8 cellular contexts compared by ENCODE assay signal in genomic region chr17:50372708-50373556, GRCh38. TPM values are rescaled to one million over a fixed set of nuclear protein-coding genes. Genes with fewer than 3 reads are reported as not detected.
DNase-seq lines count a peak whose midpoint lies in the region; FAIRE-seq and TF ChIP-seq lines count a peak whose summit lies in the region.

EME1 (plus strand) TSS chr17:50373229; CDS start chr17:50375209, 1,980 bp downstream.
MRPL27 (minus strand) TSS chr17:50373184; CDS start chr17:50373170, 14 bp downstream.

- H3K36me3 ChIP-seq in H7 (replicated peaks; ENCODE audit: control insufficient read depth, insufficient read depth, low read length) (peaks cover 27% of the 10 kb centered on the region), MM.1S (replicated peaks; ENCODE audit: insufficient read depth, low read length) (no peaks in the 10 kb centered on the region), neutrophil (peaks cover 25% of the 10 kb centered on the region)

- DNase-seq in ELF-1 (ENCODE audit: low read depth, low spot score) (peak; percentile 94), H7 (peak; percentile 93), MM.1S (peak; percentile 93), SIG-M5 treated with dmso at 0.1 percent for 504 hours (lab: John Stamatoyannopoulos, UW; ENCODE audit: unreplicated experiment) (peak; percentile 96), activated gamma-delta T cell treated with Interleukin-2 at 50 U/mL for 16 hours (peak; percentile 80), frontal cortex (ENCODE audit: low spot score in 2 of 2) (peak; percentile 73 to 89), substantia nigra (lab: John Stamatoyannopoulos, UW) (peak; percentile 36 to 97 (median 87))

- peak within 1 kb of the TSS; percentile 82 for H3K27ac ChIP-seq in MM.1S (ENCODE audit: low read length)
- H3K27ac ChIP-seq in neutrophil, result peak within 1 kb of the TSS; percentile 85
- peak within 1 kb of the TSS; percentile 97 for H3K27ac ChIP-seq in substantia nigra (ENCODE audit: low read depth, low read length, poor library complexity, severe bottlenecking)

- no peaks in the 10 kb centered on the region for H3F3A ChIP-seq in MM.1S (ENCODE audit: insufficient read depth, low read length)

- no peaks in the 10 kb centered on the region for H4K20me1 ChIP-seq in MM.1S (ENCODE audit: insufficient read depth, low read length)

- no peak for FAIRE-seq in frontal cortex (lab: Jason Lieb, UNC)

- H3K4me1 ChIP-seq in MM.1S (ENCODE audit: low read length), result peaks cover 11% of the 10 kb centered on the region
- H3K4me1 ChIP-seq in neutrophil (ENCODE audit: control insufficient read depth in 1 of 2, insufficient read depth in 1 of 2, low read depth in 1 of 2, low read length in 1 of 2), result peaks cover 12 to 17% of the 10 kb centered on the region in 2 experiments

- peak within 1 kb of the TSS; percentile 77 for H2AFZ ChIP-seq in MM.1S (ENCODE audit: low read length)

- H3K4me2 ChIP-seq in MM.1S (ENCODE audit: low read depth, low read length), result peak within 1 kb of the TSS; percentile 95

- H3K4me3 ChIP-seq in H7 (ENCODE audit: insufficient read depth, low read depth, low read length) (peak within 1 kb of the TSS; percentile 75), MM.1S (ENCODE audit: low read length) (peak within 1 kb of the TSS; percentile 79), neutrophil (ENCODE audit: low read depth in 1 of 2, low read length in 1 of 2) (peak within 1 kb of the TSS; percentile 95 to 99)

- H3K27me3 ChIP-seq in H7 (ENCODE audit: control insufficient read depth, insufficient read depth, low read length) (no peaks in the 10 kb centered on the region), MM.1S (replicated peaks; ENCODE audit: insufficient read depth, low read length) (no peaks in the 10 kb centered on the region), neutrophil (no peaks in the 10 kb centered on the region)

- no peak for TF ChIP-seq CTCF in MM.1S (IDR thresholded peaks at IDR 0.05; ENCODE audit: low read length)
- peak; percentile 18 for TF ChIP-seq CTCF in neutrophil (IDR thresholded peaks at IDR 0.05)

- H3K9ac ChIP-seq in MM.1S (ENCODE audit: low read length), result peak within 1 kb of the TSS; percentile 93

- H3K9me2 ChIP-seq in MM.1S (replicated peaks; ENCODE audit: insufficient read depth, low read length), result no peaks in the 10 kb centered on the region

- H3K9me3 ChIP-seq in MM.1S (replicated peaks; ENCODE audit: insufficient read depth, low read length) (no peaks in the 10 kb centered on the region), neutrophil (no peaks in the 10 kb centered on the region)

- H3K79me2 ChIP-seq in MM.1S (ENCODE audit: low read length), result peaks cover 33% of the 10 kb centered on the region

RNA-seq across cellular contexts. Expression of gene EME1, which starts in this region (rescaled TPM):
- 21.7 and 28.2 TPM in 2 replicates for total RNA-seq in H7 (2014; rRNA removed; shearing (Covaris generic))
- total RNA-seq in frontal cortex, result 1.2 TPM

RNA-seq across cellular contexts. Expression of gene MRPL27, which starts in this region (rescaled TPM):
- 55.5 and 86.3 TPM in 2 replicates for total RNA-seq in H7 (2014; rRNA removed; shearing (Covaris generic))
- 38.7 TPM for total RNA-seq in frontal cortex

Comparison
In these comparisons a context has a peak if more than half of its experiments do, and no peak if none do; other contexts are left out.
1. Peak in every context shown above with its lines: DNase-seq, H3K4me3 ChIP-seq and H3K27ac ChIP-seq.
2. RNA of gene EME1 (total RNA-seq): 21.7 to 28.2 TPM in H7; 1.2 TPM in frontal cortex (single experiment); every median in the first group is over 10 times any median in the second.